ENCODE assay signal across 23 cellular contexts in genomic region chr1:29525941-29526340, GRCh38.
DNase-seq lines count a peak whose midpoint lies in the region; ATAC-seq and TF ChIP-seq lines count a peak whose summit lies in the region.
"Had no signal": no experiment of that assay in that cellular context is flagged by ENCODE, and none has a peak within 500 bp of the region (broad histone marks: within the 10 kb centered on the region; RNA-seq: fewer than 3 reads in every experiment).

No MANE protein-coding gene starts in this region.

- ATAC-seq in natural killer cell (no peak), HG02642 (IDR thresholded peaks at IDR 0.05; ENCODE audit: poor library complexity, unreplicated experiment) (no peak)
- no peak for ATAC-seq in natural killer cell treated with Interleukin-12 subunit alpha and Interleukin-12 subunit beta and Interleukin-15 and Interleukin-18, amount 100 ng/mL, for 72 hours
- ATAC-seq: PC-3, Right ventricle myocardium inferior had no signal

- no peaks in the 10 kb centered on the region for H3K4me1 ChIP-seq in sigmoid colon
- no peaks in the 10 kb centered on the region for H3K4me1 ChIP-seq in CD4-positive, alpha-beta memory T cell (ENCODE audit: insufficient read depth, low read length)
- H3K4me1 ChIP-seq: HAP-1, SJCRH30 had no signal

- peaks cover 0 to 7% (median 5%) of the 10 kb centered on the region in 4 donors for H3K9me3 ChIP-seq in sigmoid colon
- H3K9me3 ChIP-seq in CD4-positive, alpha-beta memory T cell (ENCODE audit: control insufficient read depth in 1 of 2, low read length in 2 of 2), result no peaks in the 10 kb centered on the region
- H3K9me3 ChIP-seq: HAP-1 had no signal

- CTCF ChIA-PET in MCF 10A (lab: Yijun Ruan, JAX), result no interaction called here
- CTCF ChIA-PET in CD4-positive, alpha-beta memory T cell (lab: Charles Lee; ENCODE audit: partially characterized antibody), result no interaction called here

- H3K36me3 ChIP-seq in sigmoid colon, result no peaks in the 10 kb centered on the region
- H3K36me3 ChIP-seq in CD4-positive, alpha-beta memory T cell (ENCODE audit: insufficient read depth, low read length), result no peaks in the 10 kb centered on the region
- H3K36me3 ChIP-seq: HAP-1, SJCRH30 had no signal

- intact Hi-C loops in natural killer cell (cut with micrococcal nuclease) (no loop called here), sigmoid colon (cut with DNase I) (no loop called here), MCF 10A (cut with micrococcal nuclease) (no loop called here)
- intact Hi-C loops in CD4-positive, alpha-beta memory T cell (cut with micrococcal nuclease), result no loop called here

- no peak overlapping the region for H3K4me3 ChIP-seq in sigmoid colon
- no peak overlapping the region for H3K4me3 ChIP-seq in CD4-positive, alpha-beta memory T cell (ENCODE audit: low read length in 2 of 2)
- H3K4me3 ChIP-seq: HAP-1, SJCRH30 had no signal

- H3K36me3 Mint-ChIP-seq in natural killer cell, result no peaks in the 10 kb centered on the region
- peaks cover 11% of the 10 kb centered on the region for H3K36me3 Mint-ChIP-seq in natural killer cell treated with Interleukin-12 subunit alpha and Interleukin-12 subunit beta and Interleukin-15 and Interleukin-18, amount 100 ng/mL, for 72 hours
- H3K36me3 Mint-ChIP-seq in MCF 10A (ENCODE audit: insufficient read depth, unreplicated experiment), result no peaks in the 10 kb centered on the region
- no peaks in the 10 kb centered on the region for H3K36me3 Mint-ChIP-seq in CD4-positive, alpha-beta memory T cell

- WGBS in sigmoid colon, 2 donors, result 84 to 91% methylated on average over 7 of the region's 7 CpGs

- H3K27me3 Mint-ChIP-seq in natural killer cell (ENCODE audit: low read depth in 2 of 2) (peaks cover 10 to 34% of the 10 kb centered on the region in 2 donors), MCF 10A (ENCODE audit: insufficient read depth, unreplicated experiment) (peaks cover 21% of the 10 kb centered on the region)
- H3K27me3 Mint-ChIP-seq in natural killer cell treated with Interleukin-12 subunit alpha and Interleukin-12 subunit beta and Interleukin-15 and Interleukin-18, amount 100 ng/mL, for 72 hours, result peaks cover 19 to 40% of the 10 kb centered on the region in 2 donors
- H3K27me3 Mint-ChIP-seq in CD4-positive, alpha-beta memory T cell, result peaks cover 15 to 21% of the 10 kb centered on the region in 2 donors

- no peak for TF ChIP-seq POLR2A in sigmoid colon (IDR thresholded peaks at IDR 0.05)

- H3K4me1 Mint-ChIP-seq in natural killer cell (no peaks in the 10 kb centered on the region), MCF 10A (ENCODE audit: insufficient read depth, unreplicated experiment) (no peaks in the 10 kb centered on the region)
- H3K4me1 Mint-ChIP-seq in natural killer cell treated with Interleukin-12 subunit alpha and Interleukin-12 subunit beta and Interleukin-15 and Interleukin-18, amount 100 ng/mL, for 72 hours (ENCODE audit: low read depth in 2 of 2), result no peaks in the 10 kb centered on the region
- H3K4me1 Mint-ChIP-seq in CD4-positive, alpha-beta memory T cell, result no peaks in the 10 kb centered on the region

- DNase-seq in natural killer cell, result peak; percentile 1
- no peak for DNase-seq in natural killer cell treated with Interleukin-12 subunit alpha and Interleukin-12 subunit beta and Interleukin-15 and Interleukin-18, amount 100 ng/mL, for 72 hours (ENCODE audit: low spot score)
- peak; percentile 22 for DNase-seq in mesenteric fat pad (ENCODE audit: low spot score)
- peak; percentile 32 for DNase-seq in sigmoid colon
- DNase-seq in NCI-H510A treated with DMSO at 0.1 percent for 48 hours (lab: John Stamatoyannopoulos, UW), result no peak
- DNase-seq in MCF 10A (ENCODE audit: unreplicated experiment), result no peak
- DNase-seq in CD4-positive, alpha-beta memory T cell, result no peak
- DNase-seq: HFFc6; IMR-90; KG1; MM.1S; NCI-H1417; NCI-H1694; NCI-H2081; NCI-H345; NCI-H524; NCI-H748 treated with DMSO at 0.1 percent for 48 hours; NK-92 treated with Interleukin-12 subunit alpha and Interleukin-12 subunit beta, amount 100 ng/mL, for 24 hours; PC-3; SJCRH30 had no signal

- no TSS peak for BruUV-seq in MCF 10A (replicated peaks; lab: Mats Ljungman, UMichigan)

- no peak for TF ChIP-seq EP300 in sigmoid colon (IDR thresholded peaks at IDR 0.05)

- no peak overlapping the region for H3K27ac Mint-ChIP-seq in natural killer cell
- H3K27ac Mint-ChIP-seq in natural killer cell treated with Interleukin-12 subunit alpha and Interleukin-12 subunit beta and Interleukin-15 and Interleukin-18, amount 100 ng/mL, for 72 hours, result no peak overlapping the region
- no peak overlapping the region for H3K27ac Mint-ChIP-seq in MCF 10A (ENCODE audit: low read depth, unreplicated experiment)
- H3K27ac Mint-ChIP-seq in CD4-positive, alpha-beta memory T cell, result no peak overlapping the region
- H3K27ac Mint-ChIP-seq: HFFc6 had no signal

- H3K4me3 Mint-ChIP-seq in natural killer cell (no peak overlapping the region), MCF 10A (ENCODE audit: unreplicated experiment) (no peak overlapping the region)
- no peak overlapping the region for H3K4me3 Mint-ChIP-seq in natural killer cell treated with Interleukin-12 subunit alpha and Interleukin-12 subunit beta and Interleukin-15 and Interleukin-18, amount 100 ng/mL, for 72 hours
- no peak overlapping the region for H3K4me3 Mint-ChIP-seq in CD4-positive, alpha-beta memory T cell
- H3K4me3 Mint-ChIP-seq: HFFc6 had no signal

- H3K27me3 ChIP-seq in sigmoid colon, result peaks cover 0 to 32% (median 4%) of the 10 kb centered on the region in 3 donors
- no peaks in the 10 kb centered on the region for H3K27me3 ChIP-seq in CD4-positive, alpha-beta memory T cell (ENCODE audit: insufficient read depth, low read length)
- H3K27me3 ChIP-seq: SJCRH30 had no signal

- no peak for TF ChIP-seq CTCF in natural killer cell (IDR thresholded peaks at IDR 0.05)
- TF ChIP-seq CTCF in sigmoid colon (IDR thresholded peaks at IDR 0.05), result no peak
- TF ChIP-seq CTCF in MCF 10A (IDR thresholded peaks at IDR 0.05; ENCODE audit: unreplicated experiment), result no peak

- POLR2A ChIA-PET in MCF 10A (lab: Yijun Ruan, JAX), result interaction anchor here (0.8 kb wide), 1 partner anchor 23 kb away, joined by 3 read pairs; no protein-coding TSS in a partner anchor
- POLR2A ChIA-PET in CD4-positive, alpha-beta memory T cell (lab: Charles Lee; ENCODE audit: partially characterized antibody), result no interaction called here

- peaks cover 5% of the 10 kb centered on the region in 2 donors for H3K9me3 Mint-ChIP-seq in natural killer cell
- peaks cover 9% of the 10 kb centered on the region for H3K9me3 Mint-ChIP-seq in natural killer cell treated with Interleukin-12 subunit alpha and Interleukin-12 subunit beta and Interleukin-15 and Interleukin-18, amount 100 ng/mL, for 72 hours
- H3K9me3 Mint-ChIP-seq in MCF 10A (ENCODE audit: unreplicated experiment), result peaks cover 20% of the 10 kb centered on the region
- peaks cover 0 to 31% (median 20%) of the 10 kb centered on the region in 8 donors for H3K9me3 Mint-ChIP-seq in CD4-positive, alpha-beta memory T cell

- no peak overlapping the region for H3K27ac ChIP-seq in sigmoid colon
- H3K27ac ChIP-seq in CD4-positive, alpha-beta memory T cell (ENCODE audit: low read depth, low read length), result no peak overlapping the region
- H3K27ac ChIP-seq: SJCRH30 had no signal

Comparison
In these comparisons a context has a peak if more than half of its experiments do, and no peak if none do; other contexts are left out.
1. DNase-seq: peak in natural killer cell (single experiment), mesenteric fat pad (single experiment) and sigmoid colon (single experiment); none in natural killer cell treated with Interleukin-12 subunit alpha and Interleukin-12 subunit beta and Interleukin-15 and Interleukin-18, amount 100 ng/mL, for 72 hours (single experiment), NCI-H510A treated with DMSO at 0.1 percent for 48 hours (single experiment), MCF 10A (single experiment) and CD4-positive, alpha-beta memory T cell (0 of 5).